Comparison of ENCODE assay signal across 12 cellular contexts in genomic region chr9:134408939-134409737, GRCh38.
A peak's percentile ranks its signal among the peaks of the same experiment; 100 is the strongest.
DNase-seq lines count a peak whose midpoint lies in the region; ATAC-seq, FAIRE-seq and TF ChIP-seq lines count a peak whose summit lies in the region.
"Had no signal": no experiment of that assay in that cellular context is flagged by ENCODE, and none has a peak within 500 bp of the region (broad histone marks: within the 10 kb centered on the region; RNA-seq: fewer than 3 reads in every experiment).

No MANE protein-coding gene starts in this region.

- FAIRE-seq in A549 (lab: Jason Lieb, UNC) = no peak
- FAIRE-seq: GM12878, urothelium cell line had no signal

- no peak overlapping the region for H3K14ac ChIP-seq in mesenchymal stem cell (ENCODE audit: low read length in 2 of 2)

- CTCF ChIA-PET in A549 (lab: Yijun Ruan, JAX) = interaction anchor here (0.6 to 3.1 kb wide), 5 partner anchors 9 to 59 kb away, joined by 3 to 11 read pairs (median 4); no protein-coding TSS in a partner anchor
- CTCF ChIA-PET in GM10248 (lab: Yijun Ruan, JAX) = interaction anchor here (1.0 kb wide), 1 partner anchor 238 kb away, joined by 3 read pairs; no protein-coding TSS in a partner anchor

- no peak overlapping the region for H2AK5ac ChIP-seq in mesenchymal stem cell (ENCODE audit: low read length, severe bottlenecking)

- peak overlapping the region; percentile 85; the same call in 2 of the 3 replicates for H3K4me2 ChIP-seq in A549
- H3K4me2 ChIP-seq in mesenchymal stem cell (ENCODE audit: low read length, poor library complexity, severe bottlenecking) = no peak overlapping the region

- H2BK120ac ChIP-seq in mesenchymal stem cell (ENCODE audit: low read depth, low read length) = no peak overlapping the region

- no peaks in the 10 kb centered on the region for H3K36me3 Mint-ChIP-seq in IgD-negative memory B cell

- H3K27me3 Mint-ChIP-seq in IgD-negative memory B cell = no peaks in the 10 kb centered on the region

- H3K9me3 Mint-ChIP-seq in IgD-negative memory B cell = no peaks in the 10 kb centered on the region

- 86% methylated on average over 34 of the region's 40 CpGs for WGBS in A549 (ENCODE audit: missing lambda C conversion rate)
- WGBS in mesenchymal stem cell = 95% methylated on average over 40 of the region's 40 CpGs

- no peak for TF ChIP-seq POLR2A in A549 (IDR thresholded peaks at IDR 0.05; ENCODE audit: low read length)

- no peak for DNase-seq in A549 (ENCODE audit: low read depth in 1 of 2, low spot score in 1 of 2)
- no peak for DNase-seq in mesenchymal stem cell
- DNase-seq in H4 (ENCODE audit: low spot score) = no peak
- DNase-seq in D341Med (ENCODE audit: low spot score) = no peak
- no peak for DNase-seq in GM10248 (ENCODE audit: extremely low spot score)
- DNase-seq: DND-41, glutamatergic neuron had no signal

- no peaks in the 10 kb centered on the region for H3K27me3 ChIP-seq in mesenchymal stem cell (ENCODE audit: control insufficient read depth in 1 of 2, insufficient read depth in 1 of 2, low read length in 2 of 2)

- no peak overlapping the region for H2BK5ac ChIP-seq in mesenchymal stem cell (ENCODE audit: low read depth, low read length, poor library complexity, severe bottlenecking)

- H3K27ac Mint-ChIP-seq in IgD-negative memory B cell = peak overlapping the region; percentile 53 to 92 (median 71)

- peaks cover 55% of the 10 kb centered on the region for H3K79me1 ChIP-seq in mesenchymal stem cell (replicated peaks; ENCODE audit: low read length, poor library complexity, severe bottlenecking)

- peaks cover 18 to 29% (median 20%) of the 10 kb centered on the region in 3 donors for H3K4me1 Mint-ChIP-seq in IgD-negative memory B cell

- H3K27ac ChIP-seq in A549 (peak overlapping the region; percentile 99 to 100), angular gyrus (ENCODE audit: low read depth, low read length) (peak overlapping the region; percentile 23), mesenchymal stem cell (ENCODE audit: low read length, poor library complexity, severe bottlenecking) (no peak overlapping the region)

- no peak overlapping the region for H3K23ac ChIP-seq in mesenchymal stem cell (ENCODE audit: low read length in 2 of 2)

- POLR2A ChIA-PET in A549 (lab: Yijun Ruan, JAX) (no interaction called here), GM10248 (lab: Yijun Ruan, JAX) (no interaction called here)

- TF ChIP-seq CTCF in A549 (IDR thresholded peaks at IDR 0.05) (no peak), GM10248 (IDR thresholded peaks at IDR 0.05; ENCODE audit: control extremely low read depth, extremely low read depth, low read depth, missing control alignments) (no peak)

- H3K18ac ChIP-seq in mesenchymal stem cell (ENCODE audit: low read depth in 1 of 2, low read length in 2 of 2) = no peak overlapping the region

- H2AFZ ChIP-seq in mesenchymal stem cell (ENCODE audit: low read depth, low read length) = no peak overlapping the region

- no peak overlapping the region for H4K8ac ChIP-seq in mesenchymal stem cell (ENCODE audit: low read length)

- no peak overlapping the region for H3K4me3 Mint-ChIP-seq in IgD-negative memory B cell

- peak overlapping the region; percentile 36 for H4K91ac ChIP-seq in mesenchymal stem cell (ENCODE audit: low read length)

- no peak overlapping the region for H3K4me3 ChIP-seq in A549
- H3K4me3 ChIP-seq in mesenchymal stem cell (ENCODE audit: insufficient read depth in 1 of 2, low read depth in 1 of 2, low read length in 2 of 2) = no peak overlapping the region
- H3K4me3 ChIP-seq: GM12878 had no signal

- no peak for ATAC-seq in A549
- ATAC-seq in GM21390 (IDR thresholded peaks at IDR 0.05; ENCODE audit: unreplicated experiment) = no peak
- ATAC-seq: GM12878 had no signal

- TF ChIP-seq RAD21 in A549 (conservative IDR thresholded peaks at IDR 0.05 in 1 of 2, IDR thresholded peaks at IDR 0.05 in 1 of 2) = no peak

- peaks cover 94% of the 10 kb centered on the region for H3K4me1 ChIP-seq in A549
- H3K4me1 ChIP-seq in mesenchymal stem cell (ENCODE audit: control insufficient read depth, insufficient read depth, low read depth, low read length) = peaks cover 65% of the 10 kb centered on the region

- H2BK15ac ChIP-seq in mesenchymal stem cell (ENCODE audit: low read depth, poor library complexity, severe bottlenecking) = no peak overlapping the region

- peaks cover 10 to 72% of the 10 kb centered on the region in 2 experiments for H3K36me3 ChIP-seq in mesenchymal stem cell (ENCODE audit: control insufficient read depth in 1 of 2, insufficient read depth in 2 of 2, low read depth in 1 of 2, low read length in 2 of 2)

- H3K9ac ChIP-seq in mesenchymal stem cell (ENCODE audit: low read length) = no peak overlapping the region

- H2BK12ac ChIP-seq in mesenchymal stem cell (ENCODE audit: low read length in 2 of 2) = peak overlapping the region in 1 of 2 experiments; percentile 65

- no peak overlapping the region for H3K4ac ChIP-seq in mesenchymal stem cell (ENCODE audit: low read depth in 1 of 2, low read length in 2 of 2)

- no peak for TF ChIP-seq EP300 in A549 (IDR thresholded peaks at IDR 0.05)

- H3K9me3 ChIP-seq in A549 = no peaks in the 10 kb centered on the region
- H3K9me3 ChIP-seq in mesenchymal stem cell (ENCODE audit: control insufficient read depth, low read length) = no peaks in the 10 kb centered on the region

TF ChIP-seq in A549, 52 proteins besides CTCF, POLR2A, EP300 and RAD21:
- TF ChIP-seq FOXS1 (CRISPR knock-in tag; IDR thresholded peaks at IDR 0.05) (no peak), CEBPB (IDR thresholded peaks at IDR 0.05) (no peak), MAX (IDR thresholded peaks at IDR 0.05) (no peak), MAFK (IDR thresholded peaks at IDR 0.05; ENCODE audit: partially characterized antibody) (peak; percentile 77), HOXB13 (CRISPR knock-in tag; IDR thresholded peaks at IDR 0.05; ENCODE audit: low read depth) (peak; percentile 36; the same call in 1 of the 2 replicates), RARB (CRISPR knock-in tag; IDR thresholded peaks at IDR 0.05) (no peak), NFE2L2 (conservative IDR thresholded peaks at IDR 0.05; ENCODE audit: low read length) (peak; percentile 67), CHD4 (IDR thresholded peaks at IDR 0.05; ENCODE audit: borderline replicate concordance) (no peak)
